In the genomic region with DNA sequence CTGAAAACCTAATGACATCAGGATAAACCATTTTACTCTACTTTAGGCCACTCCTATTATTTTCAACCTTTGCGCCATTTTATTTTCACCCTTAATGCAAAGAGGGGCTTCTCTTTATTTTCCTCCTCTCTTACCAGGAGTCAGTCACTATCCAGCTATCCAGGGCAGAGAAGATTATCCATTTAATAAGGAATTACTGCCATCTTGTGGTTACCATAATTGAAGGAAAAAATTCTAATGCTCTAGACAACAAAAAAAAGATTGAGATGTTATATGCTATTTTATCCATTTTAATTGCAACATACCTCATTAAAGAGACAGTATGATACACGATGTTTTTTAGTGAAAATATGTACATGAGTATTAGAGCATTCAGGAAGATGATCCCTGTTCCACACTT, we compare ENCODE assay signal across 8 cellular contexts.
DNase-seq lines count a peak whose midpoint lies in the region; ATAC-seq and TF ChIP-seq lines count a peak whose summit lies in the region.

No MANE protein-coding gene starts in this region.

- H3K4me3 ChIP-seq in heart right ventricle (no peak overlapping the region), OCI-LY7 (ENCODE audit: low read depth, low read length, poor library complexity, severe bottlenecking) (no peak overlapping the region), fibroblast of lung (replicated peaks in 1 of 4; ENCODE audit: control extremely low read depth in 1 of 4, insufficient read depth in 1 of 4, low read depth in 3 of 4, low read length in 4 of 4) (no peak overlapping the region)

- H3K4me1 ChIP-seq in heart right ventricle (no peaks in the 10 kb centered on the region), OCI-LY7 (ENCODE audit: insufficient read depth, low read length, poor library complexity, severe bottlenecking) (no peaks in the 10 kb centered on the region), fibroblast of lung (ENCODE audit: control insufficient read depth, extremely low read depth, insufficient read depth, low read length) (no peaks in the 10 kb centered on the region)

- no TSS peak for BruUV-seq in OCI-LY7 (replicated peaks; lab: Mats Ljungman, UMichigan)

- TF ChIP-seq CTCF in heart right ventricle (IDR thresholded peaks at IDR 0.05) (peak in 7 of 9 donors; percentile 27 to 48 (median 35)), OCI-LY7 (conservative IDR thresholded peaks at IDR 0.05; ENCODE audit: low read length) (peak; percentile 60), fibroblast of lung (conservative IDR thresholded peaks at IDR 0.05 in 1 of 2, IDR thresholded peaks at IDR 0.05 in 1 of 2; ENCODE audit: low read depth in 1 of 2, low read length in 2 of 2) (peak in 1 of 2 donors; percentile 28)

- CTCF ChIA-PET in OCI-LY7 (lab: Charles Lee; ENCODE audit: unreplicated experiment): no interaction called here

- H3K9me3 ChIP-seq in heart right ventricle (no peaks in the 10 kb centered on the region), OCI-LY7 (ENCODE audit: low read length) (no peaks in the 10 kb centered on the region), fibroblast of lung (ENCODE audit: control insufficient read depth, insufficient read depth, low read depth, low read length) (no peaks in the 10 kb centered on the region)

- H3K27ac ChIP-seq in heart right ventricle (no peak overlapping the region), OCI-LY7 (ENCODE audit: low read depth, low read length, poor library complexity, severe bottlenecking) (no peak overlapping the region), fibroblast of lung (ENCODE audit: insufficient read depth, low read length) (no peak overlapping the region)

- WGBS in heart right ventricle, 2 donors: 41 to 56% methylated on average over 2 of the region's 2 CpGs

- no peak overlapping the region for H3K4me2 ChIP-seq in OCI-LY7 (ENCODE audit: low read length)
- no peak overlapping the region for H3K4me2 ChIP-seq in fibroblast of lung (ENCODE audit: extremely low read depth, insufficient read depth, low read length)

- H3K27me3 ChIP-seq in heart right ventricle: peaks cover 0 to 60% (median 6%) of the 10 kb centered on the region in 7 donors
- no peaks in the 10 kb centered on the region for H3K27me3 ChIP-seq in fibroblast of lung (ENCODE audit: control insufficient read depth, insufficient read depth, low read length)

- no peaks in the 10 kb centered on the region for H3K36me3 ChIP-seq in heart right ventricle
- H3K36me3 ChIP-seq in OCI-LY7 (ENCODE audit: insufficient read depth, low read length): no peaks in the 10 kb centered on the region
- H3K36me3 ChIP-seq in fibroblast of lung (ENCODE audit: control insufficient read depth, insufficient read depth, low read length): no peaks in the 10 kb centered on the region

- H3K79me2 ChIP-seq in OCI-LY7 (ENCODE audit: insufficient read depth, low read depth, low read length) (no peaks in the 10 kb centered on the region), fibroblast of lung (ENCODE audit: control insufficient read depth, insufficient read depth, low read length) (no peaks in the 10 kb centered on the region)

- intact Hi-C loops in heart right ventricle (cut with DNase I): loop anchor here in 2 of 10 donors (5.0 to 10.0 kb wide), 3 partner anchors 404 to 998 kb away; no protein-coding TSS in a partner anchor
- intact Hi-C loops in left ventricle myocardium superior (cut with micrococcal nuclease): no loop called here
- intact Hi-C loops in OCI-LY7 (cut with micrococcal nuclease; ENCODE audit: unreplicated experiment): loop anchor here (10.0 kb wide), 1 partner anchor 996 kb away; no protein-coding TSS in a partner anchor

- H4K20me1 ChIP-seq in OCI-LY7 (ENCODE audit: insufficient read depth, low read length): no peaks in the 10 kb centered on the region
- no peaks in the 10 kb centered on the region for H4K20me1 ChIP-seq in fibroblast of lung (ENCODE audit: control insufficient read depth, extremely low read depth, insufficient read depth, low read length)

- POLR2A ChIA-PET in OCI-LY7 (lab: Charles Lee): no interaction called here

- DNase-seq in heart right ventricle (no peak), left ventricle myocardium superior (no peak), OCI-LY7 (ENCODE audit: low spot score) (peak; percentile 3), fibroblast of lung (ENCODE audit: low read depth in 2 of 2) (peak; percentile 30 to 47), MV-4-11 (lab: John Stamatoyannopoulos, UW) (no peak), GM19240 (ENCODE audit: insufficient read length, low spot score) (no peak)
- no peak for DNase-seq in activated naive CD4-positive, alpha-beta T cell treated with anti-CD3 and anti-CD28 coated beads, Interleukin-2, amount 50 U/mL, for 16 hours

- ATAC-seq in heart right ventricle (no peak), left ventricle myocardium superior (no peak), HG02588 (IDR thresholded peaks at IDR 0.05; ENCODE audit: unreplicated experiment) (no peak)

- H3K9me2 ChIP-seq in OCI-LY7 (ENCODE audit: insufficient read depth, low read length): no peaks in the 10 kb centered on the region

- H2AFZ ChIP-seq in OCI-LY7 (ENCODE audit: low read length) (no peak overlapping the region), fibroblast of lung (ENCODE audit: low read length) (no peak overlapping the region)

- no peak overlapping the region for H3K9ac ChIP-seq in fibroblast of lung (ENCODE audit: insufficient read depth, low read length)

Comparison
In these comparisons a context has a peak if more than half of its experiments do, and no peak if none do; other contexts are left out.
1. DNase-seq: peak in OCI-LY7 (single experiment) and fibroblast of lung (2 of 2); none in heart right ventricle (0 of 2), left ventricle myocardium superior (single experiment), MV-4-11 (single experiment), activated naive CD4-positive, alpha-beta T cell treated with anti-CD3 and anti-CD28 coated beads, Interleukin-2, amount 50 U/mL, for 16 hours (single experiment) and GM19240 (single experiment).